Comparison of ENCODE assay signal across 11 cellular contexts in genomic region chr17:18721775-18722547, GRCh38. TPM values are rescaled to one million over a fixed set of nuclear protein-coding genes. Genes with fewer than 3 reads are reported as not detected.
A peak's percentile ranks its signal among the peaks of the same experiment; 100 is the strongest.
DNase-seq lines count a peak whose midpoint lies in the region; ATAC-seq, FAIRE-seq and TF ChIP-seq lines count a peak whose summit lies in the region.
"Not testable (repeated sequence)": the region's sequence is repeated elsewhere in the genome, so short reads cannot be mapped to it uniquely, and the experiment has no call there.
"Had no signal": no experiment of that assay in that cellular context is flagged by ENCODE, and none has a peak within 500 bp of the region (broad histone marks: within the 10 kb centered on the region; RNA-seq: fewer than 3 reads in every experiment).

No MANE protein-coding gene starts in this region.

- TF ChIP-seq POLR2A in A549 (IDR thresholded peaks at IDR 0.05; ENCODE audit: low read length); HCT116 (IDR thresholded peaks at IDR 0.05; ENCODE audit: borderline replicate concordance, extremely low read depth, insufficient read depth, insufficient read length); heart left ventricle (IDR thresholded peaks at IDR 0.05); upper lobe of left lung (IDR thresholded peaks at IDR 0.05): not testable (repeated sequence)

- H4K20me1 ChIP-seq in HCT116 (ENCODE audit: insufficient read depth), result not testable (repeated sequence)

- not testable (repeated sequence) for TF ChIP-seq CTCF in A549 (IDR thresholded peaks at IDR 0.05); HCT116 (IDR thresholded peaks at IDR 0.05 in 2 of 3, conservative IDR thresholded peaks at IDR 0.05 in 1 of 3; ENCODE audit: borderline replicate concordance in 1 of 3, insufficient read depth in 1 of 3, low read depth in 2 of 3, low read length in 2 of 3); bronchial epithelial cell (IDR thresholded peaks at IDR 0.05; ENCODE audit: insufficient read depth, low read length, severe bottlenecking); heart left ventricle (IDR thresholded peaks at IDR 0.05); left lung (IDR thresholded peaks at IDR 0.05); pancreas (IDR thresholded peaks at IDR 0.05); upper lobe of left lung (IDR thresholded peaks at IDR 0.05)

- peak overlapping the region; percentile 73 for H3K4me3 ChIP-seq in A549
- not testable (repeated sequence) for H3K4me3 ChIP-seq in HCT116 (replicated peaks in 1 of 2; ENCODE audit: low read depth in 1 of 2, low read length in 2 of 2); bronchial epithelial cell (ENCODE audit: low read depth, low read length); left lung; pancreas; upper lobe of left lung
- peak overlapping the region; percentile 28 for H3K4me3 ChIP-seq in SJCRH30
- peak overlapping the region in 1 of 12 donors; percentile 17 for H3K4me3 ChIP-seq in heart left ventricle

- ATAC-seq in A549, result peak; percentile 74 to 77
- peak; percentile 76 for ATAC-seq in HCT116
- peak; percentile 45 to 82 (median 70) for ATAC-seq in heart left ventricle
- ATAC-seq in left lung, result peak; percentile 74
- peak; percentile 74 to 85 (median 83) for ATAC-seq in pancreas
- ATAC-seq in upper lobe of left lung (ENCODE audit: low FRiP score in 2 of 2), result peak; percentile 28 to 54

- intact Hi-C loops in HCT116 (cut with micrococcal nuclease); heart left ventricle (cut with DNase I); left lung (cut with DNase I); pancreas (cut with DNase I): not testable (repeated sequence)

- H3K9me2 ChIP-seq in HCT116 (ENCODE audit: insufficient read depth), result not testable (repeated sequence)

- H3K9me3 ChIP-seq in A549; HCT116 (ENCODE audit: control insufficient read depth in 1 of 2, insufficient read depth in 1 of 2, low read depth in 1 of 2, low read length in 2 of 2); SJCRH30 (replicated peaks); heart left ventricle; left lung; pancreas; upper lobe of left lung: not testable (repeated sequence)

- not testable (repeated sequence) for TF ChIP-seq EP300 in A549 (IDR thresholded peaks at IDR 0.05); upper lobe of left lung (IDR thresholded peaks at IDR 0.05)

- H3K4me2 ChIP-seq in A549, result peak overlapping the region; percentile 77
- not testable (repeated sequence) for H3K4me2 ChIP-seq in HCT116 (ENCODE audit: low read length)

- DNase-seq in A549 (ENCODE audit: low read depth in 1 of 2, low spot score in 1 of 2); HCT116 (ENCODE audit: low read depth, low spot score); SJCRH30; bronchial epithelial cell (ENCODE audit: low read depth); heart left ventricle; left lung; pancreas; upper lobe of left lung: not testable (repeated sequence)

- not testable (repeated sequence) for H3K36me3 ChIP-seq in HCT116 (ENCODE audit: control insufficient read depth in 1 of 2, insufficient read depth in 2 of 2, low read length in 2 of 2); SJCRH30; bronchial epithelial cell (ENCODE audit: control insufficient read depth, insufficient read depth, low read length); heart left ventricle; left lung; pancreas; upper lobe of left lung

- H3K27ac ChIP-seq in A549 (peak overlapping the region; percentile 96 to 98), HCT116 (ENCODE audit: low read depth, low read length) (peak overlapping the region; percentile 32; the same call in 1 of the 2 replicates), SJCRH30 (peak overlapping the region; percentile 82)
- H3K27ac ChIP-seq in heart left ventricle, left lung, pancreas, upper lobe of left lung: not testable (repeated sequence)

- CTCF ChIA-PET in A549 (lab: Yijun Ruan, JAX); HCT116 (lab: Charles Lee): not testable (repeated sequence)

- H3K4me1 ChIP-seq in A549, result peaks cover 73% of the 10 kb centered on the region
- H3K4me1 ChIP-seq in HCT116 (ENCODE audit: control insufficient read depth in 1 of 2, insufficient read depth in 2 of 2, low read length in 2 of 2), result peaks cover 7 to 22% of the 10 kb centered on the region in 2 experiments
- peaks cover 11% of the 10 kb centered on the region for H3K4me1 ChIP-seq in SJCRH30
- not testable (repeated sequence) for H3K4me1 ChIP-seq in heart left ventricle, left lung, pancreas, upper lobe of left lung

- H3K79me2 ChIP-seq in HCT116 (ENCODE audit: insufficient read depth, low read length), result not testable (repeated sequence)

- WGBS in A549 (ENCODE audit: missing lambda C conversion rate), result 0% methylated on average over 3 of the region's 12 CpGs
- 54 to 100% (median 64%) methylated on average over 1 to 3 of the region's 12 CpGs for WGBS in heart left ventricle, 4 donors
- WGBS in pancreas, 2 donors, result 64 to 96% methylated on average over 1 to 2 of the region's 12 CpGs
- WGBS in upper lobe of left lung, 2 donors, result 72 to 88% methylated on average over 1 to 2 of the region's 12 CpGs

- RAD21 ChIA-PET in HCT116 (lab: Charles Lee; ENCODE audit: low non-redundant PET in 1 of 2, low total read pairs in 2 of 2, uncharacterized antibody in 2 of 2, unreplicated experiment in 2 of 2), result not testable (repeated sequence)

- TF ChIP-seq RAD21 in A549 (conservative IDR thresholded peaks at IDR 0.05 in 1 of 2, IDR thresholded peaks at IDR 0.05 in 1 of 2); HCT116 (IDR thresholded peaks at IDR 0.05; ENCODE audit: low read depth): not testable (repeated sequence)

- H3K9ac ChIP-seq in HCT116 (ENCODE audit: low read length), result not testable (repeated sequence)

- H3K27me3 ChIP-seq in HCT116 (ENCODE audit: insufficient read depth, low read length); SJCRH30; bronchial epithelial cell (ENCODE audit: control insufficient read depth, insufficient read depth, low read length); heart left ventricle; left lung; pancreas; upper lobe of left lung: not testable (repeated sequence)

- TSS peak; percentile 85 for BruUV-seq in HCT116 (replicated peaks; lab: Mats Ljungman, UMichigan)

- POLR2A ChIA-PET in A549 (lab: Yijun Ruan, JAX), result interaction anchor here (0.6 kb wide), 1 partner anchor 1081 kb away, joined by 4 read pairs; no protein-coding TSS in a partner anchor
- POLR2A ChIA-PET in HCT116 (lab: Charles Lee), result not testable (repeated sequence)

- FAIRE-seq in A549 (lab: Jason Lieb, UNC) (peak; percentile 100), bronchial epithelial cell (lab: Jason Lieb, UNC) (peak; percentile 97)
- not testable (repeated sequence) for FAIRE-seq in pancreas (lab: Jason Lieb, UNC)

- H2AFZ ChIP-seq in HCT116 (ENCODE audit: low read depth, low read length, poor library complexity, severe bottlenecking), result not testable (repeated sequence)

RNA-seq across cellular contexts. Expression of gene FBXW10, which starts 21.9 kb away (rescaled TPM):
- 2.6 and 3.4 TPM in 2 replicates for polyA plus RNA-seq in A549 (2011; rRNA removed)
- polyA plus RNA-seq in A549 (2012; cell fraction: cytosol; rRNA removed), result 0.97 and 1.0 TPM in 2 replicates
- polyA plus RNA-seq in A549 (2012; cell fraction: nucleus; rRNA removed), result 4.4 and 6.2 TPM in 2 replicates
- 3.2 to 5.0 TPM (median 3.8 TPM) in 3 replicates for polyA plus RNA-seq in A549 (2017; fragmentation: RNase III; extraction: RNeasy Plus Mini Kit Qiagen cat#74134 plus additional on column Dnase treatment)
- polyA minus RNA-seq in A549 (2011; rRNA and poly(A)+ RNA removed), result 0.87 and 1.1 TPM in 2 replicates
- total RNA-seq in HCT116 (2021; ENCODE audit: unreplicated experiment), result not detected
- polyA plus RNA-seq in HCT116 (2012), result 0.02 TPM in 1 of 2 replicates, not detected in the other
- 0.15 and 0.20 TPM in 2 replicates for total RNA-seq in SJCRH30 (2014; rRNA removed; shearing (Covaris generic))
- not detected in 2 replicates for total RNA-seq in bronchial epithelial cell
- total RNA-seq in heart left ventricle, result under 1 TPM in 2 of 9 donors, not detected in 7; 0.11 to 0.12 TPM
- under 1 TPM in 1 of 2 donors, not detected in 1; 0.04 TPM for polyA plus RNA-seq in heart left ventricle
- total RNA-seq in left lung, result under 1 TPM in 1 of 2 donors, not detected in 1; 0.55 TPM
- total RNA-seq in pancreas, result under 1 TPM in 1 of 6 donors, not detected in 5; 0.05 TPM
- under 1 TPM; 0.11 to 0.23 TPM for polyA plus RNA-seq in pancreas
- 1 to 10 TPM in 1 of 6 donors, under 1 TPM in 3, not detected in 2; 0.15 to 2.7 (median 0.47) TPM for total RNA-seq in upper lobe of left lung
- total RNA-seq: A172; CD4-positive, alpha-beta memory T cell; H9 had no signal
- polyA plus RNA-seq: CD4-positive, alpha-beta memory T cell had no signal

RNA-seq across cellular contexts. Expression of gene FOXO3B, which starts 39.8 kb away (rescaled TPM):
- polyA plus RNA-seq in A549 (2011; rRNA removed) (3.2 and 4.0 TPM in 2 replicates), A549 (2017; fragmentation: RNase III; extraction: RNeasy Plus Mini Kit Qiagen cat#74134 plus additional on column Dnase treatment) (2.6 to 3.2 TPM (median 2.7 TPM) in 3 replicates), heart left ventricle (1 to 10 TPM in 1 of 2 donors, under 1 TPM in 1; 0.42 to 1.1 TPM), pancreas (1 to 10 TPM in 1 of 2 donors, under 1 TPM in 1; 0.47 to 1.0 TPM)
- polyA plus RNA-seq in A549 (2012; cell fraction: cytosol; rRNA removed), result 6.5 and 9.0 TPM in 2 replicates
- polyA plus RNA-seq in A549 (2012; cell fraction: nucleus; rRNA removed), result 10.3 and 12.3 TPM in 2 replicates
- polyA minus RNA-seq in A549 (2011; rRNA and poly(A)+ RNA removed), result 8.1 and 8.6 TPM in 2 replicates
- total RNA-seq in HCT116 (2021; ENCODE audit: unreplicated experiment) (3.1 TPM), bronchial epithelial cell (0.64 and 2.1 TPM in 2 replicates), heart left ventricle (1 to 10 TPM in 3 of 9 donors, under 1 TPM in 6; 0.32 to 5.1 (median 0.67) TPM), left lung (1 to 10 TPM; 2.2 to 2.6 TPM), pancreas (1 to 10 TPM in 5 of 6 donors, under 1 TPM in 1; 0.95 to 2.0 (median 1.3) TPM), upper lobe of left lung (1 to 10 TPM; 1.2 to 4.6 (median 3.2) TPM)
- polyA plus RNA-seq in HCT116 (2012), result 1.6 and 1.8 TPM in 2 replicates
- 28.4 TPM in 2 replicates for total RNA-seq in SJCRH30 (2014; rRNA removed; shearing (Covaris generic))

RNA-seq across cellular contexts. Expression of gene TVP23B, which starts 59.0 kb away (rescaled TPM):
- polyA plus RNA-seq in A549 (2011; rRNA removed) (80.8 and 134 TPM in 2 replicates), A549 (2017; fragmentation: RNase III; extraction: RNeasy Plus Mini Kit Qiagen cat#74134 plus additional on column Dnase treatment) (83.5 to 94.1 TPM (median 85.2 TPM) in 3 replicates), heart left ventricle (10 to 100 TPM; 16.6 to 42.0 TPM), pancreas (10 to 100 TPM; 14.4 to 37.5 TPM)
- 23.7 TPM in 2 replicates for polyA plus RNA-seq in A549 (2012; cell fraction: cytosol; rRNA removed)
- 7.5 and 13.6 TPM in 2 replicates for polyA plus RNA-seq in A549 (2012; cell fraction: nucleus; rRNA removed)
- polyA minus RNA-seq in A549 (2011; rRNA and poly(A)+ RNA removed), result 45.7 and 61.5 TPM in 2 replicates
- total RNA-seq in HCT116 (2021; ENCODE audit: unreplicated experiment) (47.8 TPM), bronchial epithelial cell (152 and 172 TPM in 2 replicates), heart left ventricle (10 to 100 TPM; 13.6 to 27.7 (median 20.6) TPM), left lung (10 to 100 TPM; 38.5 to 48.6 TPM), pancreas (10 to 100 TPM; 16.8 to 26.3 (median 21.9) TPM), upper lobe of left lung (10 to 100 TPM; 14.7 to 71.1 (median 34.9) TPM)
- 40.7 and 46.0 TPM in 2 replicates for polyA plus RNA-seq in HCT116 (2012)
- total RNA-seq in SJCRH30 (2014; rRNA removed; shearing (Covaris generic)), result 82.2 and 97.5 TPM in 2 replicates
